Comparison of ENCODE assay signal across 9 cellular contexts in the genomic region with DNA sequence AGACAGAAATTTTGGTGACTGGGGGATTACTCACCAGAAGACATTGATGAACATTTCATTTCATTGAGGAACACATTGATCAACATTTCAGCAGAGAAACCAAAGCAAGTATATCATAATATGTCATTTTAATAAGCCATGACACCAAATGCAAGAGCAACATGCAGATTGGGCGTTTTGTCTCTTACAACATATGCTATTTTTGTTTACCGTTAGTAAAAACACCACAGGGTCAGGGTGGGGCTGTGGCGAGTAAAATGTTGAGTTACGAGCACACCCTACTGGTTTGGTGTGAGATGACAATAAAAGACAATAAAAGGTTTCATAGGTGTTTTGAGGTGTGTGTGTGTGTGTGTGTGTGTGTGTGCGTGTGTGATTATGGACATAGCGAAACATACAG.
DNase-seq lines count a peak whose midpoint lies in the region; ATAC-seq and TF ChIP-seq lines count a peak whose summit lies in the region.
"Had no signal": no experiment of that assay in that cellular context is flagged by ENCODE, and none has a peak within 500 bp of the region (broad histone marks: within the 10 kb centered on the region; RNA-seq: fewer than 3 reads in every experiment).

No MANE protein-coding gene starts in this region.

- H3K36me3 ChIP-seq in HAP-1 (replicated peaks) (no peaks in the 10 kb centered on the region), RWPE2 (ENCODE audit: low read depth) (no peaks in the 10 kb centered on the region)

- H3K27me3 ChIP-seq in HAP-1 (ENCODE audit: low read depth) (no peaks in the 10 kb centered on the region), RWPE2 (ENCODE audit: insufficient read depth, poor library complexity, severe bottlenecking) (no peaks in the 10 kb centered on the region)

- in situ Hi-C loops in HAP-1 (cut with MboI; ENCODE audit: low sequenced_read_pairs): loop anchor here (25.0 kb wide), 1 partner anchor 285 kb away; the partner anchor contains the start of gene PDGFC

- H3K4me1 ChIP-seq in HAP-1 (peaks cover 12% of the 10 kb centered on the region), RWPE2 (ENCODE audit: insufficient read depth, poor library complexity, severe bottlenecking) (no peaks in the 10 kb centered on the region)

- no peaks in the 10 kb centered on the region for H3K27me3 Mint-ChIP-seq in Calu3 (ENCODE audit: unreplicated experiment)
- H3K27me3 Mint-ChIP-seq: naive B cell had no signal

- intact Hi-C loops in Calu3 (cut with micrococcal nuclease; ENCODE audit: unreplicated experiment): loop anchor here (1.0 to 10.0 kb wide), 5 partner anchors 202 to 510 kb away; no protein-coding TSS in a partner anchor

- peak; percentile 35; the same call in 1 of the 3 replicates for ATAC-seq in RWPE2 (ENCODE audit: low read depth)

- peaks cover 11% of the 10 kb centered on the region for H3K4me1 Mint-ChIP-seq in Calu3 (ENCODE audit: low read depth, unreplicated experiment)
- H3K4me1 Mint-ChIP-seq: naive B cell had no signal

- no peaks in the 10 kb centered on the region for H3K9me3 Mint-ChIP-seq in Calu3 (ENCODE audit: low read depth, unreplicated experiment)
- H3K9me3 Mint-ChIP-seq: naive B cell had no signal

- no peaks in the 10 kb centered on the region for H3K36me3 Mint-ChIP-seq in Calu3 (ENCODE audit: insufficient read depth, unreplicated experiment)
- H3K36me3 Mint-ChIP-seq: naive B cell had no signal

- peak overlapping the region; percentile 39 for H3K27ac Mint-ChIP-seq in Calu3 (ENCODE audit: unreplicated experiment)
- H3K27ac Mint-ChIP-seq: naive B cell had no signal

- TF ChIP-seq CTCF in Calu3 (IDR thresholded peaks at IDR 0.05; ENCODE audit: unreplicated experiment) (peak; percentile 37), RWPE2 (IDR thresholded peaks at IDR 0.05; ENCODE audit: poor library complexity, severe bottlenecking) (peak; percentile 37)

- H3K27ac ChIP-seq in RWPE2 (ENCODE audit: poor library complexity, severe bottlenecking) (no peak overlapping the region), caudate nucleus (ENCODE audit: low read depth, low read length) (no peak overlapping the region)

- DNase-seq in Calu3 (peak; percentile 42), HAP-1 (ENCODE audit: low spot score in 2 of 2) (peak; percentile 56 to 57), RWPE2 (ENCODE audit: low spot score) (no peak), kidney tubule cell (ENCODE audit: low spot score) (peak; percentile 40), retina (no peak), caudate nucleus (lab: John Stamatoyannopoulos, UW) (no peak), amygdala (lab: John Stamatoyannopoulos, UW) (no peak)
- no peak for DNase-seq in stimulated activated naive CD4-positive, alpha-beta T cell (lab: John Stamatoyannopoulos, UW)
- DNase-seq: naive B cell had no signal

- H3K4me3 ChIP-seq in HAP-1: no peak overlapping the region
- H3K4me3 ChIP-seq in RWPE2 (ENCODE audit: severe bottlenecking): no peak overlapping the region

- no peak overlapping the region for H3K4me3 Mint-ChIP-seq in Calu3 (ENCODE audit: low read depth, unreplicated experiment)
- H3K4me3 Mint-ChIP-seq: naive B cell had no signal

- CTCF ChIA-PET in Calu3 (lab: Charles Lee): interaction anchor here (1.0 kb wide), 1 partner anchor 201 kb away, joined by 5 read pairs; no protein-coding TSS in a partner anchor

- H3K9me3 ChIP-seq in HAP-1 (no peaks in the 10 kb centered on the region), RWPE2 (ENCODE audit: severe bottlenecking) (no peaks in the 10 kb centered on the region)

- no TSS peak for BruUV-seq in Calu3 (replicated peaks; lab: Mats Ljungman, UMichigan)

Comparison
In these comparisons a context has a peak if more than half of its experiments do, and no peak if none do; other contexts are left out.
1. DNase-seq: peak in Calu3 (single experiment), HAP-1 (2 of 2) and kidney tubule cell (single experiment); none in RWPE2 (single experiment), stimulated activated naive CD4-positive, alpha-beta T cell (0 of 6), retina (single experiment), caudate nucleus (0 of 61) and amygdala (0 of 56).